ENCODE assay signal across 8 cellular contexts in the genomic region with DNA sequence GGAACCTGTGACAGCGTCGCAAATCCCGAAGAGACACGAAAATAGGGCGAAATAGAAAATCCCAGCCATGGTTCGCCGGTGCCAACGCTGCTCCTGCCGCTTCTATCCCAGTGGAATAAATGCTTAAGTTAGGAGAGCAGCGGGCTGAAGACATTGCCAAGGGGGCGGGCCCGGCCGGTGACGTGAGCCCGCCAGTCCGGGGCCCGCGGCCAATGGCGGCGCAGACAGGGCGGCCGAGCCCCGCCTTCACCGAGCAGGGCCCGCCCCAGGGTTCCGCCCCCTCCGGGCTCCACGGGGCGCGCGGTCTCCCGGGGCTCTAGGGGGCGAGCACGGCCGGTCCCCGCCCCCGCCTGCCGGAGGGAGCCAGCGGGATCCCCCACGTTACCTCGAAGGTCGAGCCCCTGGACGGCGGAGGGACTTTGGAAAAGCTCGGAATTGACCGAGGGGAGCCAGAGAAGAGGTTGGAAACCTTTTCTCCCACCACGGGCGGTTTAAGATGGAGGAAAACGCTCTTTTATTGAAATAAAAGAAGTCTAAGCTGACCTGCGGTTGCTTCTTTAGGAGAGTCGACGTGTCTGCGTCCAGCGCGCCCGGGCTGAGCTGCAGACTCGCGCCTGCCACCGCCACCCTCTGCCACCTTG. TPM values are rescaled to one million over a fixed set of nuclear protein-coding genes. Genes with fewer than 3 reads are reported as not detected.
DNase-seq lines count a peak whose midpoint lies in the region; ATAC-seq and TF ChIP-seq lines count a peak whose summit lies in the region.

EPHA4 (minus strand) TSS at position 125 of the 641 bp plus-strand sequence; CDS start at position 69, 56 bp downstream.

- peak within 1 kb of the TSS; percentile 68 for H3K27ac Mint-ChIP-seq in activated CD4-positive, alpha-beta T cell treated with anti-CD3 and anti-CD28 coated beads, Interleukin-2, amount 10 ng/mL, durations not matched to agents 24 days and 14 days

- ATAC-seq in HG03066 (IDR thresholded peaks at IDR 0.05; ENCODE audit: low read depth, unreplicated experiment): peak; percentile 81

- no peaks in the 10 kb centered on the region for H3K9me3 Mint-ChIP-seq in activated CD4-positive, alpha-beta T cell treated with anti-CD3 and anti-CD28 coated beads, Interleukin-2, amount 10 ng/mL, durations not matched to agents 24 days and 14 days

- H3K27me3 Mint-ChIP-seq in activated CD4-positive, alpha-beta T cell treated with anti-CD3 and anti-CD28 coated beads, Interleukin-2, amount 10 ng/mL, durations not matched to agents 24 days and 14 days: peaks cover 65% of the 10 kb centered on the region

- H3K4me3 Mint-ChIP-seq in activated CD4-positive, alpha-beta T cell treated with anti-CD3 and anti-CD28 coated beads, Interleukin-2, amount 10 ng/mL, durations not matched to agents 24 days and 14 days: peak within 1 kb of the TSS; percentile 84

- peaks cover 28% of the 10 kb centered on the region for H3K4me1 Mint-ChIP-seq in activated CD4-positive, alpha-beta T cell treated with anti-CD3 and anti-CD28 coated beads, Interleukin-2, amount 10 ng/mL, durations not matched to agents 24 days and 14 days

- TF ChIP-seq CTCF in coronary artery (IDR thresholded peaks at IDR 0.05): no peak

- H3K4me3 ChIP-seq in coronary artery: peak within 1 kb of the TSS; percentile 83

- H3K36me3 Mint-ChIP-seq in activated CD4-positive, alpha-beta T cell treated with anti-CD3 and anti-CD28 coated beads, Interleukin-2, amount 10 ng/mL, durations not matched to agents 24 days and 14 days (ENCODE audit: low read depth): peaks cover 8% of the 10 kb centered on the region

- peak; percentile 25 for DNase-seq in SIG-M5 treated with dmso at 0.1 percent for 504 hours (lab: John Stamatoyannopoulos, UW; ENCODE audit: unreplicated experiment)
- DNase-seq in SIG-M5 (lab: John Stamatoyannopoulos, UW): no peak
- peak; percentile 93 for DNase-seq in NCI-H345 (lab: John Stamatoyannopoulos, UW)
- DNase-seq in activated CD4-positive, alpha-beta T cell treated with anti-CD3 and anti-CD28 coated beads, Interleukin-2, amount 10 ng/mL, durations not matched to agents 24 days and 14 days: peak; percentile 97
- DNase-seq in coronary artery (ENCODE audit: low spot score): peak; percentile 88
- DNase-seq in stimulated activated CD4-positive, alpha-beta T cell treated with anti-CD3 and anti-CD28 coated beads, Interleukin-1b, Interleukin-23, amount 100 ng/mL, for 1 hour (ENCODE audit: low read depth in 2 of 2): peak; percentile 63 to 75

- peaks cover 8% of the 10 kb centered on the region for H3K27me3 ChIP-seq in layer of hippocampus (ENCODE audit: control insufficient read depth, insufficient read depth, low read length)

- peak within 1 kb of the TSS; percentile 26 to 86 for H3K27ac ChIP-seq in coronary artery
- H3K27ac ChIP-seq in layer of hippocampus (ENCODE audit: low read depth, low read length): peak within 1 kb of the TSS; percentile 56

- intact Hi-C loops in activated CD4-positive, alpha-beta T cell treated with anti-CD3 and anti-CD28 coated beads, Interleukin-2, amount 10 ng/mL, durations not matched to agents 24 days and 14 days (cut with micrococcal nuclease): loop anchor here (5.0 to 10.0 kb wide), 5 partner anchors 70 to 1837 kb away; no protein-coding TSS in a partner anchor

RNA-seq across cellular contexts. Expression of gene EPHA4, which starts in this region (rescaled TPM):
- total RNA-seq in activated CD4-positive, alpha-beta T cell treated with anti-CD3 and anti-CD28 coated beads, Interleukin-2, amount 10 ng/mL, durations not matched to agents 24 days and 14 days: 0.31 and 0.63 TPM in 2 replicates

Comparison
In these comparisons a context has a peak if more than half of its experiments do, and no peak if none do; other contexts are left out.
1. Peak in DNase-seq in activated CD4-positive, alpha-beta T cell treated with anti-CD3 and anti-CD28 coated beads, Interleukin-2, amount 10 ng/mL, durations not matched to agents 24 days and 14 days; RNA of the gene not detected or under 1 TPM.